Comparison of ENCODE assay signal across 24 cellular contexts in the genomic region with DNA sequence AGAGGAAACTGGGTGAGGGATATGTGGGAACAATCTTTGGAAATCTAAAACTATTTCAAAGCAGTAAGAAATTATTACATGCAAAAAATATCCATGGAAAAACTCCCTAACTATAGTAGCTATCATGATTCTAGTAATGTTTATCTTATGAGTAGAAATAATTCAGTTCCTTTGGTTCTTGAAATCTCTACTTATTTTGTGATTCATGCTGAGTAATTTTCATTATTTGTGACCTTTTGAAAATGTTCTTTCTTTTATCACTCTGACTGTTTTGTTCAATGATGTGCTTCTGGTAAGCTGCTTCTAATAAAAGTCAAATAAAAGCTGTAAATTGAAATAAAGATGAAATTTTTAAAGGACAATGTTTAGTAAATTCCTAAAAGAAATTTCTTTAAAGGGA. TPM values are rescaled to one million over a fixed set of nuclear protein-coding genes. Genes with fewer than 3 reads are reported as not detected.
A peak's percentile ranks its signal among the peaks of the same experiment; 100 is the strongest.
DNase-seq lines count a peak whose midpoint lies in the region; ATAC-seq and TF ChIP-seq lines count a peak whose summit lies in the region.
"Had no signal": no experiment of that assay in that cellular context is flagged by ENCODE, and none has a peak within 500 bp of the region (broad histone marks: within the 10 kb centered on the region; RNA-seq: fewer than 3 reads in every experiment).

No MANE protein-coding gene starts in this region.

- H3K27me3 ChIP-seq in PC-3 (ENCODE audit: low read length): no peaks in the 10 kb centered on the region
- no peaks in the 10 kb centered on the region for H3K27me3 ChIP-seq in brain microvascular endothelial cell (replicated peaks)

- CTCF ChIA-PET in PC-3 (lab: Charles Lee): no interaction called here

- TF ChIP-seq POLR2A in erythroblast (IDR thresholded peaks at IDR 0.05; ENCODE audit: low read length): no peak

- no TSS peak for BruUV-seq in PC-3 (replicated peaks; lab: Mats Ljungman, UMichigan)

- no peaks in the 10 kb centered on the region for H3F3A ChIP-seq in PC-3 (ENCODE audit: low read length, unreplicated experiment)

- ATAC-seq in PC-3: peak; percentile 64
- ATAC-seq: HepG2, K562, Panc1 had no signal

- no peak overlapping the region for H3K4me3 ChIP-seq in PC-3 (ENCODE audit: low read length)
- H3K4me3 ChIP-seq in brain microvascular endothelial cell (ENCODE audit: low read depth, low read length): no peak overlapping the region
- H3K4me3 ChIP-seq in fibroblast of mammary gland (ENCODE audit: control insufficient read depth, low read depth, low read length): no peak overlapping the region
- H3K4me3 ChIP-seq: GM23248, K562 had no signal

- no peaks in the 10 kb centered on the region for H4K20me1 ChIP-seq in PC-3 (ENCODE audit: low read length)

- H3K4me2 ChIP-seq in PC-3 (ENCODE audit: low read length): peak overlapping the region; percentile 56

- in situ Hi-C loops in brain microvascular endothelial cell (cut with HindIII; ENCODE audit: low pct_ligation_motif_present, low sequenced_read_pairs): no loop called here

- H3K27ac ChIP-seq in PC-3 (ENCODE audit: low read length): peak overlapping the region; percentile 73
- peak overlapping the region; percentile 48 for H3K27ac ChIP-seq in brain microvascular endothelial cell
- H3K27ac ChIP-seq: GM23248 had no signal

- no peak for TF ChIP-seq CTCF in PC-3 (conservative IDR thresholded peaks at IDR 0.05; ENCODE audit: low read depth, low read length)
- TF ChIP-seq CTCF in brain microvascular endothelial cell (IDR thresholded peaks at IDR 0.05; ENCODE audit: low read depth, low read length, missing control alignments): no peak
- TF ChIP-seq CTCF in fibroblast of mammary gland (conservative IDR thresholded peaks at IDR 0.05; ENCODE audit: control insufficient read depth, insufficient read depth, low read depth, low read length): no peak

- H3K4me1 ChIP-seq in PC-3 (ENCODE audit: insufficient read depth, low read length): peaks cover 24% of the 10 kb centered on the region

- no peaks in the 10 kb centered on the region for H3K79me2 ChIP-seq in PC-3 (ENCODE audit: low read length)

- no peaks in the 10 kb centered on the region for H3K9me2 ChIP-seq in PC-3 (replicated peaks; ENCODE audit: low read length)

- intact Hi-C loops in PC-3 (cut with micrococcal nuclease): no loop called here

- POLR2A ChIA-PET in PC-3 (lab: Charles Lee; ENCODE audit: unreplicated experiment): no interaction called here

- DNase-seq in PC-3: peak; percentile 60
- no peak for DNase-seq in brain microvascular endothelial cell
- peak; percentile 2 for DNase-seq in fibroblast of mammary gland (ENCODE audit: low read depth)
- no peak for DNase-seq in NK-92 (lab: John Stamatoyannopoulos, UW; ENCODE audit: unreplicated experiment)
- no peak for DNase-seq in COLO668 (lab: John Stamatoyannopoulos, UW; ENCODE audit: unreplicated experiment)
- DNase-seq in erythroblast (lab: John Stamatoyannopoulos, UW): no peak
- DNase-seq in CD1c-positive myeloid dendritic cell (ENCODE audit: extremely low spot score): no peak
- DNase-seq: CD4-positive, CD25-positive, alpha-beta regulatory T cell; GM23248; H7; Kasumi-1; NCI-H1092 treated with DMSO at 0.1 percent for 48 hours; NCI-H1436 treated with DMSO at 0.1 percent for 48 hours; NCI-H1930; NCI-H446; NCI-H524 treated with DMSO at 0.1 percent for 48 hours; NCI-H774; NK-92 treated with Interleukin-12 subunit alpha and Interleukin-12 subunit beta, amount 100 ng/mL, for 24 hours; SHP77 treated with DMSO at 0.1 percent for 48 hours; SW 1271 had no signal

- no peaks in the 10 kb centered on the region for H3K36me3 ChIP-seq in PC-3 (ENCODE audit: low read depth, low read length)
- H3K36me3 ChIP-seq in brain microvascular endothelial cell (replicated peaks): no peaks in the 10 kb centered on the region

- H2AFZ ChIP-seq in PC-3 (ENCODE audit: low read length): no peak overlapping the region
- H2AFZ ChIP-seq: GM23248 had no signal

- no peaks in the 10 kb centered on the region for H3K9me3 ChIP-seq in PC-3 (ENCODE audit: low read length)

- peak overlapping the region; percentile 23; the same call in 1 of the 2 replicates for H3K9ac ChIP-seq in PC-3 (ENCODE audit: low read length)
- H3K9ac ChIP-seq: GM23248 had no signal

RNA-seq across cellular contexts. Expression of a gene that starts 40.4 kb away (rescaled TPM):
- not detected in 2 replicates for total RNA-seq in PC-3 (2014; rRNA removed)
- total RNA-seq: CD4-positive, CD25-positive, alpha-beta regulatory T cell; GM23248; H7; HepG2; HT-29 had no signal

Comparison
In these comparisons a context has a peak if more than half of its experiments do, and no peak if none do; other contexts are left out.
1. DNase-seq: peak in PC-3 (single experiment) and fibroblast of mammary gland (single experiment); none in brain microvascular endothelial cell (single experiment), NK-92 (single experiment), COLO668 (single experiment), erythroblast (0 of 2) and CD1c-positive myeloid dendritic cell (single experiment).